38 cellular contexts compared by ENCODE assay signal in genomic region chr2:36392854-36393253, GRCh38. TPM values are rescaled to one million over a fixed set of nuclear protein-coding genes. Genes with fewer than 3 reads are reported as not detected.
A peak's percentile ranks its signal among the peaks of the same experiment; 100 is the strongest.
DNase-seq lines count a peak whose midpoint lies in the region; ATAC-seq, FAIRE-seq and TF ChIP-seq lines count a peak whose summit lies in the region.
"Had no signal": no experiment of that assay in that cellular context is flagged by ENCODE, and none has a peak within 500 bp of the region (broad histone marks: within the 10 kb centered on the region; RNA-seq: fewer than 3 reads in every experiment).

No MANE protein-coding gene starts in this region.

- H3K9me1 ChIP-seq in IMR-90 (ENCODE audit: insufficient read depth, low read length): peaks cover 30% of the 10 kb centered on the region

- H4K20me1 ChIP-seq in IMR-90 (ENCODE audit: insufficient read depth, low read length) (peaks cover 72% of the 10 kb centered on the region), hepatocyte (ENCODE audit: insufficient read depth, poor library complexity, severe bottlenecking) (no peaks in the 10 kb centered on the region)

- H2BK15ac ChIP-seq in IMR-90 (ENCODE audit: low read depth, low read length): no peak overlapping the region
- no peak overlapping the region for H2BK15ac ChIP-seq in mesendoderm (replicated peaks; ENCODE audit: low read depth)

- no peak for TF ChIP-seq RAD21 in A549 (conservative IDR thresholded peaks at IDR 0.05 in 1 of 2, IDR thresholded peaks at IDR 0.05 in 1 of 2)
- TF ChIP-seq RAD21 in IMR-90 (IDR thresholded peaks at IDR 0.05; ENCODE audit: low read length): no peak

- ATAC-seq in A549 (no peak), IMR-90 (ENCODE audit: low read depth) (no peak), aorta (ENCODE audit: low FRiP score) (no peak), GM19455 (IDR thresholded peaks at IDR 0.05; ENCODE audit: unreplicated experiment) (no peak)
- ATAC-seq: esophagus mucosa; foreskin keratinocyte; left cardiac atrium; right lobe of liver; stimulated activated naive CD8-positive, alpha-beta T cell treated with anti-CD3 and anti-CD28 coated beads, Interleukin-15, amount 100 ng/mL, for 72 hours; T-cell had no signal

- H4K8ac ChIP-seq in IMR-90 (ENCODE audit: low read depth in 2 of 2, low read length in 2 of 2): peak overlapping the region in 1 of 2 experiments; percentile 44; a peak in 1 of 4 replicates
- H4K8ac ChIP-seq in mesendoderm (ENCODE audit: low read depth, low read length): no peak overlapping the region

- peak overlapping the region; percentile 74 for H3K4me2 ChIP-seq in A549
- no peak overlapping the region for H3K4me2 ChIP-seq in IMR-90 (ENCODE audit: low read depth, low read length)
- H3K4me2 ChIP-seq in mesendoderm (ENCODE audit: low read length): no peak overlapping the region
- H3K4me2 ChIP-seq in hepatocyte: no peak overlapping the region

- in situ Hi-C loops in IMR-90 (cut with MboI; ENCODE audit: low sequenced_read_pairs): no loop called here

- H3K18ac ChIP-seq in IMR-90 (ENCODE audit: low read depth, low read length) (peak overlapping the region; percentile 16; the same call in 1 of the 2 replicates), mesendoderm (ENCODE audit: low read length) (no peak overlapping the region)

- POLR2A ChIA-PET in A549 (lab: Yijun Ruan, JAX) (no interaction called here), IMR-90 (lab: Charles Lee; ENCODE audit: unreplicated experiment) (no interaction called here)

- H3K79me1 ChIP-seq in IMR-90 (ENCODE audit: low read depth in 1 of 2, low read length in 2 of 2): peaks cover 18 to 59% of the 10 kb centered on the region in 2 experiments
- H3K79me1 ChIP-seq in mesendoderm (ENCODE audit: low read length): peaks cover 13% of the 10 kb centered on the region

- peaks cover 12% of the 10 kb centered on the region for H3K36me3 ChIP-seq in IMR-90 (ENCODE audit: control insufficient read depth, insufficient read depth, low read length)
- H3K36me3 ChIP-seq in endocrine pancreas (ENCODE audit: control insufficient read depth, insufficient read depth, low read length): no peaks in the 10 kb centered on the region
- H3K36me3 ChIP-seq in mesendoderm (ENCODE audit: control insufficient read depth, insufficient read depth, low read length): no peaks in the 10 kb centered on the region
- no peaks in the 10 kb centered on the region for H3K36me3 ChIP-seq in hepatocyte (replicated peaks; ENCODE audit: insufficient read depth, low read depth)
- peaks cover 0 to 6% of the 10 kb centered on the region in 2 donors for H3K36me3 ChIP-seq in aorta (ENCODE audit: control insufficient read depth in 1 of 2, insufficient read depth in 2 of 2, low read length in 1 of 2)
- H3K36me3 ChIP-seq: cardiac muscle cell, right lobe of liver, SJCRH30, thoracic aorta, vagina had no signal

- TF ChIP-seq POLR2A in A549 (IDR thresholded peaks at IDR 0.05; ENCODE audit: low read length) (no peak), IMR-90 (IDR thresholded peaks at IDR 0.05; ENCODE audit: low read depth, low read length) (no peak)

- no peak overlapping the region for H2AK5ac ChIP-seq in IMR-90 (ENCODE audit: low read depth, low read length)
- H2AK5ac ChIP-seq in mesendoderm (ENCODE audit: low read length): no peak overlapping the region

- H4K5ac ChIP-seq in IMR-90 (ENCODE audit: low read depth, low read length): no peak overlapping the region
- H4K5ac ChIP-seq in mesendoderm (ENCODE audit: low read length): no peak overlapping the region

- no TSS peak for BruUV-seq in IMR-90 (replicated peaks; lab: Mats Ljungman, UMichigan)

- H3K9ac ChIP-seq in IMR-90 (ENCODE audit: low read depth, low read length) (no peak overlapping the region), endocrine pancreas (ENCODE audit: control insufficient read depth, insufficient read depth, low read length) (peak overlapping the region; percentile 58), mesendoderm (ENCODE audit: low read length) (no peak overlapping the region)

- H2BK120ac ChIP-seq in IMR-90 (ENCODE audit: low read depth, low read length) (no peak overlapping the region), mesendoderm (ENCODE audit: low read depth, low read length) (no peak overlapping the region)

- peak overlapping the region; percentile 8 for H2AK9ac ChIP-seq in IMR-90 (replicated peaks; ENCODE audit: low read depth, low read length, poor library complexity)

- CTCF ChIA-PET in A549 (lab: Yijun Ruan, JAX): interaction anchor here (1.5 to 2.0 kb wide), 4 partner anchors 11 to 67 kb away, joined by 4 to 9 read pairs (median 5); no protein-coding TSS in a partner anchor
- CTCF ChIA-PET in IMR-90 (lab: Yijun Ruan, JAX): no interaction called here

- no peak for TF ChIP-seq EP300 in A549 (IDR thresholded peaks at IDR 0.05)

- TF ChIP-seq CTCF in A549 (IDR thresholded peaks at IDR 0.05): no peak
- TF ChIP-seq CTCF in IMR-90 (conservative IDR thresholded peaks at IDR 0.05; ENCODE audit: low read depth, low read length): no peak
- TF ChIP-seq CTCF in hepatocyte (IDR thresholded peaks at IDR 0.05; ENCODE audit: poor library complexity): no peak

- H3K56ac ChIP-seq in IMR-90 (ENCODE audit: extremely low read depth, insufficient read depth, low read length): no peak overlapping the region
- H3K56ac ChIP-seq in mesendoderm (ENCODE audit: low read length): no peak overlapping the region

- H3K23ac ChIP-seq in IMR-90 (ENCODE audit: low read depth, low read length): peak overlapping the region; percentile 61
- H3K23ac ChIP-seq in mesendoderm (ENCODE audit: low read length): no peak overlapping the region

- no peaks in the 10 kb centered on the region for H3K9me2 ChIP-seq in hepatocyte (replicated peaks; ENCODE audit: insufficient read depth)

- H2BK5ac ChIP-seq in IMR-90 (ENCODE audit: low read depth, low read length, poor library complexity, severe bottlenecking): peak overlapping the region; percentile 53
- H2BK5ac ChIP-seq in mesendoderm (ENCODE audit: low read length): no peak overlapping the region

- H3K27ac ChIP-seq in A549: peak overlapping the region; percentile 78 to 92
- peak overlapping the region; percentile 2; the same call in 1 of the 2 replicates for H3K27ac ChIP-seq in IMR-90 (ENCODE audit: insufficient read depth, low read length)
- H3K27ac ChIP-seq in mesendoderm (ENCODE audit: low read depth, low read length): no peak overlapping the region
- H3K27ac ChIP-seq in hepatocyte: no peak overlapping the region
- H3K27ac ChIP-seq in aorta (ENCODE audit: low read depth in 1 of 2, low read length in 2 of 2): no peak overlapping the region
- H3K27ac ChIP-seq: cardiac muscle cell, foreskin keratinocyte, right lobe of liver, SJCRH30, spleen, vagina had no signal

- no peaks in the 10 kb centered on the region for H3K9me3 ChIP-seq in A549
- H3K9me3 ChIP-seq in IMR-90 (ENCODE audit: control insufficient read depth, insufficient read depth, low read length): no peaks in the 10 kb centered on the region
- H3K9me3 ChIP-seq in endocrine pancreas (ENCODE audit: control insufficient read depth, low read length): no peaks in the 10 kb centered on the region
- no peaks in the 10 kb centered on the region for H3K9me3 ChIP-seq in hepatocyte (ENCODE audit: low read depth)
- H3K9me3 ChIP-seq in aorta (ENCODE audit: control insufficient read depth, low read length): no peaks in the 10 kb centered on the region
- H3K9me3 ChIP-seq: ascending aorta, right lobe of liver, SJCRH30, spleen, thoracic aorta, vagina had no signal

- H3K27me3 ChIP-seq in IMR-90 (ENCODE audit: control insufficient read depth, insufficient read depth, low read length) (no peaks in the 10 kb centered on the region), endocrine pancreas (ENCODE audit: control insufficient read depth, insufficient read depth, low read length) (no peaks in the 10 kb centered on the region), mesendoderm (ENCODE audit: insufficient read depth, low read length, poor library complexity) (no peaks in the 10 kb centered on the region), hepatocyte (no peaks in the 10 kb centered on the region), aorta (ENCODE audit: control insufficient read depth in 1 of 2, insufficient read depth in 2 of 2, low read length in 1 of 2) (no peaks in the 10 kb centered on the region)
- H3K27me3 ChIP-seq: ascending aorta, foreskin keratinocyte, right lobe of liver, SJCRH30, spleen, vagina had no signal

- dilution Hi-C loops in IMR-90 (cut with HindIII; ENCODE audit: low sequenced_read_pairs, unreplicated experiment): no loop called here

- no peak overlapping the region for H3K4me3 ChIP-seq in A549
- no peak overlapping the region for H3K4me3 ChIP-seq in IMR-90 (ENCODE audit: insufficient read depth, low read depth, low read length)
- H3K4me3 ChIP-seq in endocrine pancreas (ENCODE audit: control insufficient read depth, insufficient read depth, low read length): no peak overlapping the region
- H3K4me3 ChIP-seq in mesendoderm (ENCODE audit: low read length): no peak overlapping the region
- H3K4me3 ChIP-seq in hepatocyte: no peak overlapping the region
- H3K4me3 ChIP-seq in aorta (ENCODE audit: low read length in 2 of 2): no peak overlapping the region
- H3K4me3 ChIP-seq: ascending aorta, cardiac muscle cell, right lobe of liver, SJCRH30, spleen, thoracic aorta, vagina had no signal

- H2BK20ac ChIP-seq in IMR-90 (ENCODE audit: low read depth, low read length): no peak overlapping the region

- 60% methylated on average over 3 of the region's 3 CpGs for WGBS in A549 (ENCODE audit: missing lambda C conversion rate)
- 75% methylated on average over 1 of the region's 3 CpGs; no CpG with 5 or more reads in 1 of the 2 experiments for WGBS in IMR-90 (ENCODE audit: extremely low coverage in 2 of 2, insufficient read length in 1 of 2), 2 experiments
- no CpG with 5 or more reads among the region's 3 CpGs for WGBS in mesendoderm (ENCODE audit: extremely low coverage, insufficient coverage, low lambda C conversion rate)
- 44% methylated on average over 3 of the region's 3 CpGs for WGBS in hepatocyte (ENCODE audit: low lambda C conversion rate, missing lambda C conversion rate)
- 45 to 51% methylated on average over 3 of the region's 3 CpGs for WGBS in aorta, 2 donors

- H2AFZ ChIP-seq in IMR-90 (replicated peaks; ENCODE audit: low read length, poor library complexity): no peak overlapping the region
- H2AFZ ChIP-seq in hepatocyte: no peak overlapping the region

- H3K4me1 ChIP-seq in A549 (peaks cover 95% of the 10 kb centered on the region), IMR-90 (ENCODE audit: control insufficient read depth, insufficient read depth, low read length) (peaks cover 28% of the 10 kb centered on the region), endocrine pancreas (ENCODE audit: control insufficient read depth, insufficient read depth, low read length) (peaks cover 2% of the 10 kb centered on the region), mesendoderm (ENCODE audit: control insufficient read depth, low read depth, low read length) (peaks cover 16% of the 10 kb centered on the region), hepatocyte (ENCODE audit: insufficient read depth) (peaks cover 23% of the 10 kb centered on the region), aorta (ENCODE audit: control insufficient read depth in 1 of 2, insufficient read depth in 2 of 2, low read length in 2 of 2) (peaks cover 5 to 12% of the 10 kb centered on the region in 2 donors)
- H3K4me1 ChIP-seq: right lobe of liver had no signal

- H3K14ac ChIP-seq in IMR-90 (replicated peaks; ENCODE audit: low read depth, low read length): peak overlapping the region; percentile 57

- H4K91ac ChIP-seq in IMR-90 (ENCODE audit: insufficient read depth, low read depth, low read length): no peak overlapping the region

- H3K79me2 ChIP-seq in mesendoderm (ENCODE audit: control insufficient read depth, insufficient read depth, low read length) (peaks cover 26% of the 10 kb centered on the region), hepatocyte (peaks cover 47% of the 10 kb centered on the region)

- H3K4ac ChIP-seq in IMR-90 (ENCODE audit: low read depth, low read length): no peak overlapping the region
- no peak overlapping the region for H3K4ac ChIP-seq in mesendoderm (ENCODE audit: low read depth, low read length)

- intact Hi-C loops in IMR-90 (cut with micrococcal nuclease): no loop called here
- intact Hi-C loops in aorta (cut with DNase I): no loop called here

- DNase-seq in A549 (ENCODE audit: low read depth in 1 of 2, low spot score in 1 of 2) (no peak), IMR-90 (no peak), mesendoderm (peak; percentile 96), middle frontal gyrus (ENCODE audit: extremely low spot score, low spot score) (no peak), hepatocyte (ENCODE audit: low spot score) (no peak), aorta (no peak)
- DNase-seq: activated B cell treated with CpG ODN at 0.5 μM for 24 hours; activated CD4-positive, alpha-beta T cell treated with anti-CD3 and anti-CD28 coated beads, Interleukin-2, amount 10 ng/mL, durations not matched to agents 7 days and 5 days; activated gamma-delta T cell; activated naive CD8-positive, alpha-beta T cell treated with anti-CD3 and anti-CD28 coated beads, Interleukin-2, amount 10 ng/mL, durations not matched to agents 7 days and 5 days; activated T-cell treated with anti-CD3 and anti-CD28 coated beads, Interleukin-2, amount 50 U/mL, for 1 hour; AML-193; CD4-positive, CD25-positive, alpha-beta regulatory T cell; DND-41; effector memory CD4-positive, alpha-beta T cell; foreskin keratinocyte; Kasumi-1; left cardiac atrium; mammary epithelial cell; NCI-H1436; NCI-H2081 treated with DMSO at 0.1 percent for 48 hours; NCI-H446; NCI-H774; posterior cingulate gyrus; right lobe of liver; SJCRH30; spleen; stimulated activated naive CD8-positive, alpha-beta T cell treated with anti-CD3 and anti-CD28 coated beads, Interleukin-15, amount 100 ng/mL, for 72 hours; T-cell had no signal

- no peak for FAIRE-seq in A549 (lab: Jason Lieb, UNC)
- FAIRE-seq: colon, H1 had no signal

RNA-seq across cellular contexts. Expression of gene CRIM1, which starts 37.3 kb away (rescaled TPM):
- polyA plus RNA-seq in A549 (2011; rRNA removed): 208 and 275 TPM in 2 replicates
- polyA plus RNA-seq in A549 (2012; cell fraction: cytosol; rRNA removed): 133 and 166 TPM in 2 replicates
- polyA plus RNA-seq in A549 (2012; cell fraction: nucleus; rRNA removed): 215 and 283 TPM in 2 replicates
- polyA plus RNA-seq in A549 (2017; fragmentation: RNase III; extraction: RNeasy Plus Mini Kit Qiagen cat#74134 plus additional on column Dnase treatment): 127 to 135 TPM (median 130 TPM) in 3 replicates
- polyA minus RNA-seq in A549 (2011; rRNA and poly(A)+ RNA removed): 997 and 1,171 TPM in 2 replicates
- 436 and 490 TPM in 2 replicates for total RNA-seq in IMR-90 (2012; rRNA removed)
- polyA plus RNA-seq in IMR-90 (2012; rRNA removed): 285 and 316 TPM in 2 replicates
- 203 and 263 TPM in 2 replicates for polyA plus RNA-seq in IMR-90 (2012; cell fraction: cytosol; rRNA removed)
- polyA plus RNA-seq in IMR-90 (2012; cell fraction: nucleus; rRNA removed; ENCODE audit: low replicate concordance): 109 and 133 TPM in 2 replicates
- 14.5 TPM for polyA plus RNA-seq in mesendoderm (2013, experiment 1 of 2)
- 14.5 TPM for polyA plus RNA-seq in mesendoderm (2013, experiment 2 of 2)
- total RNA-seq in hepatocyte: 40.8 and 49.0 TPM in 2 replicates
- 19.1 and 23.0 TPM in 2 replicates for polyA plus RNA-seq in hepatocyte
- 100 to 1,000 TPM; 228 to 727 TPM for total RNA-seq in aorta
- polyA plus RNA-seq in aorta: 10 to 100 TPM; 47.3 to 66.2 TPM

Comparison
In these comparisons a context has a peak if more than half of its experiments do, and no peak if none do; other contexts are left out.
1. H3K27ac ChIP-seq: peak in A549 (2 of 2) and IMR-90 (single experiment); none in mesendoderm (single experiment), hepatocyte (single experiment) and aorta (0 of 2).